ENCODE assay signal across 7 cellular contexts in genomic region chr16:89557230-89557935, GRCh38. TPM values are rescaled to one million over a fixed set of nuclear protein-coding genes. Genes with fewer than 3 reads are reported as not detected.
DNase-seq lines count a peak whose midpoint lies in the region; TF ChIP-seq lines count a peak whose summit lies in the region.

No MANE protein-coding gene starts in this region.

- TF ChIP-seq CTCF in GM06990 (IDR thresholded peaks at IDR 0.05; ENCODE audit: insufficient read depth, low read length, poor library complexity, severe bottlenecking) (peak; percentile 92), LNCaP clone FGC (IDR thresholded peaks at IDR 0.05; ENCODE audit: control insufficient read depth, extremely low read depth, insufficient read depth) (peak; percentile 85), cardiac fibroblast (IDR thresholded peaks at IDR 0.05; ENCODE audit: low read depth, low read length) (peak; percentile 96), kidney epithelial cell (IDR thresholded peaks at IDR 0.05; ENCODE audit: insufficient read depth, low read length, poor library complexity, severe bottlenecking) (peak; percentile 81)

- H3K27me3 ChIP-seq in GM06990 (replicated peaks; ENCODE audit: control insufficient read depth, insufficient read depth, low read length) (no peaks in the 10 kb centered on the region), kidney epithelial cell (ENCODE audit: control insufficient read depth, insufficient read depth, low read length) (no peaks in the 10 kb centered on the region)

- DNase-seq in GM06990 (ENCODE audit: extremely low read depth, insufficient read length) (peak; percentile 65), LNCaP clone FGC (ENCODE audit: low read depth) (no peak), cardiac fibroblast (ENCODE audit: low read depth in 2 of 2) (peak; percentile 85 to 86), kidney epithelial cell (ENCODE audit: low read depth) (no peak), NCI-H774 (lab: John Stamatoyannopoulos, UW) (no peak)
- peak; percentile 59 for DNase-seq in activated CD4-positive, CD25-positive, alpha-beta regulatory T cell treated with anti-CD3 and anti-CD28 coated beads, Interleukin-2, amount 50 U/mL, for 16 hours (ENCODE audit: low read depth, low spot score)
- peak; percentile 84 for DNase-seq in stimulated activated CD4-positive, alpha-beta T cell treated with anti-CD3 and anti-CD28 coated beads, Interleukin-1b, Interleukin-23, amount 100 ng/mL, for 48 hours

- H3K4me3 ChIP-seq in GM06990 (replicated peaks; ENCODE audit: low read depth, low read length) (no peak overlapping the region), LNCaP clone FGC (ENCODE audit: low read depth, low read length) (no peak overlapping the region), cardiac fibroblast (replicated peaks in 1 of 2; ENCODE audit: low read depth in 2 of 2, low read length in 2 of 2) (no peak overlapping the region), kidney epithelial cell (ENCODE audit: low read depth, low read length) (no peak overlapping the region)

- peaks cover 32% of the 10 kb centered on the region for H3K36me3 ChIP-seq in GM06990 (ENCODE audit: control insufficient read depth, insufficient read depth, low read length)
- H3K36me3 ChIP-seq in kidney epithelial cell (ENCODE audit: control insufficient read depth, insufficient read depth, low read length): peaks cover 5% of the 10 kb centered on the region

RNA-seq across cellular contexts. Expression of gene RPL13, which starts 3.1 kb away (rescaled TPM):
- 11,644 and 17,833 TPM in 2 replicates for total RNA-seq in kidney epithelial cell

RNA-seq across cellular contexts. Expression of gene CPNE7, which starts 18.2 kb away (rescaled TPM):
- total RNA-seq in kidney epithelial cell: 11.5 and 11.6 TPM in 2 replicates

RNA-seq across cellular contexts. Expression of gene SPG7, which starts 49.2 kb away (rescaled TPM):
- total RNA-seq in kidney epithelial cell: 126 and 144 TPM in 2 replicates

RNA-seq across cellular contexts. Expression of gene DPEP1, which starts 56.1 kb away (rescaled TPM):
- 1.2 and 3.1 TPM in 2 replicates for total RNA-seq in kidney epithelial cell

Comparison
In these comparisons a context has a peak if more than half of its experiments do, and no peak if none do; other contexts are left out.
1. DNase-seq: peak in GM06990 (single experiment), activated CD4-positive, CD25-positive, alpha-beta regulatory T cell treated with anti-CD3 and anti-CD28 coated beads, Interleukin-2, amount 50 U/mL, for 16 hours (single experiment), cardiac fibroblast (2 of 2) and stimulated activated CD4-positive, alpha-beta T cell treated with anti-CD3 and anti-CD28 coated beads, Interleukin-1b, Interleukin-23, amount 100 ng/mL, for 48 hours (single experiment); none in LNCaP clone FGC (single experiment), kidney epithelial cell (single experiment) and NCI-H774 (single experiment).
2. Peak in every context shown above with its lines, with median percentiles within 50 percentile points of each other: CTCF ChIP-seq.